In genomic region chr6:152471459-152472070, GRCh38 we compare ENCODE assay signal across 11 cellular contexts.
DNase-seq lines count a peak whose midpoint lies in the region; ATAC-seq and TF ChIP-seq lines count a peak whose summit lies in the region.
"Had no signal": no experiment of that assay in that cellular context is flagged by ENCODE, and none has a peak within 500 bp of the region (broad histone marks: within the 10 kb centered on the region; RNA-seq: fewer than 3 reads in every experiment).

No MANE protein-coding gene starts in this region.

- no peak for ATAC-seq in GM21786 (IDR thresholded peaks at IDR 0.05; ENCODE audit: unreplicated experiment)

- H3K4me2 ChIP-seq in neural cell (ENCODE audit: low read length) = peak overlapping the region; percentile 32

- H3K36me3 ChIP-seq in left ventricle myocardium inferior = no peaks in the 10 kb centered on the region
- no peaks in the 10 kb centered on the region for H3K36me3 ChIP-seq in right atrium auricular region
- H3K36me3 ChIP-seq in esophagus muscularis mucosa = peaks cover 0 to 9% (median 0%) of the 10 kb centered on the region in 4 donors
- H3K36me3 ChIP-seq in neural cell (ENCODE audit: insufficient read depth, low read length) = no peaks in the 10 kb centered on the region

- no peak for TF ChIP-seq POLR2A in esophagus muscularis mucosa (IDR thresholded peaks at IDR 0.05; ENCODE audit: low read depth)

- no peak for TF ChIP-seq EP300 in esophagus muscularis mucosa (IDR thresholded peaks at IDR 0.05)
- no peak for TF ChIP-seq EP300 in neural cell (conservative IDR thresholded peaks at IDR 0.05; ENCODE audit: poor library complexity, severe bottlenecking)

- no peaks in the 10 kb centered on the region for H3K4me1 ChIP-seq in left ventricle myocardium inferior
- no peaks in the 10 kb centered on the region for H3K4me1 ChIP-seq in right atrium auricular region
- H3K4me1 ChIP-seq in esophagus muscularis mucosa = peaks cover 0 to 10% (median 5%) of the 10 kb centered on the region in 4 donors

- H3K9me3 ChIP-seq in left ventricle myocardium inferior (replicated peaks) (peaks cover 16% of the 10 kb centered on the region), right atrium auricular region (peaks cover 0 to 9% of the 10 kb centered on the region in 2 donors), esophagus muscularis mucosa (no peaks in the 10 kb centered on the region), neural cell (ENCODE audit: low read length) (no peaks in the 10 kb centered on the region)

- intact Hi-C loops in left ventricle myocardium inferior (cut with micrococcal nuclease) (no loop called here), esophagus muscularis mucosa (cut with DNase I) (no loop called here)

- H3K79me2 ChIP-seq in neural cell (replicated peaks; ENCODE audit: insufficient read depth, low read length) = no peaks in the 10 kb centered on the region

- H3K4me3 ChIP-seq in left ventricle myocardium inferior = peak overlapping the region; percentile 13
- no peak overlapping the region for H3K4me3 ChIP-seq in right atrium auricular region
- H3K4me3 ChIP-seq in esophagus muscularis mucosa = peak overlapping the region; percentile 35 to 51 (median 46)
- H3K4me3 ChIP-seq in neural cell (ENCODE audit: low read length) = peak overlapping the region; percentile 59

- no peak for TF ChIP-seq RAD21 in neural cell (conservative IDR thresholded peaks at IDR 0.05)

- peak overlapping the region; percentile 18 for H3K9ac ChIP-seq in neural cell (ENCODE audit: low read length)

- peak overlapping the region; percentile 17 for H2AFZ ChIP-seq in neural cell (ENCODE audit: low read depth, low read length)

- no peaks in the 10 kb centered on the region for H3K9me2 ChIP-seq in neural cell (ENCODE audit: insufficient read depth, low read length)

- no peak for DNase-seq in left ventricle myocardium inferior
- DNase-seq in right atrium auricular region (ENCODE audit: low spot score) = no peak
- no peak for DNase-seq in esophagus muscularis mucosa (ENCODE audit: extremely low spot score)
- DNase-seq in NCI-H526 treated with DMSO at 0.1 percent for 48 hours (lab: John Stamatoyannopoulos, UW) = no peak
- no peak for DNase-seq in NK-92 treated with Interleukin-12 subunit alpha and Interleukin-12 subunit beta, amount 100 ng/mL, for 24 hours (lab: John Stamatoyannopoulos, UW)
- no peak for DNase-seq in COLO829 (ENCODE audit: low spot score)
- DNase-seq: endodermal cell; NCI-H2081; stimulated activated CD4-positive, alpha-beta T cell treated with anti-CD3 and anti-CD28 coated beads, Interleukin-4, amount 100 ng/mL, for 1 hour had no signal

- H4K20me1 ChIP-seq in neural cell (ENCODE audit: insufficient read depth) = no peaks in the 10 kb centered on the region

- no peaks in the 10 kb centered on the region for H3F3A ChIP-seq in neural cell (ENCODE audit: insufficient read depth, low read length, poor library complexity, severe bottlenecking)

- H3K27me3 ChIP-seq in left ventricle myocardium inferior (ENCODE audit: low read depth) (no peaks in the 10 kb centered on the region), right atrium auricular region (no peaks in the 10 kb centered on the region), esophagus muscularis mucosa (no peaks in the 10 kb centered on the region), neural cell (ENCODE audit: insufficient read depth, low read depth, low read length) (no peaks in the 10 kb centered on the region)

- WGBS in esophagus muscularis mucosa = 37% methylated on average over 8 of the region's 8 CpGs

- H3K27ac ChIP-seq in left ventricle myocardium inferior (replicated peaks) (no peak overlapping the region), right atrium auricular region (no peak overlapping the region), esophagus muscularis mucosa (replicated peaks in 1 of 4) (peak overlapping the region; percentile 14 to 51 (median 36)), neural cell (ENCODE audit: low read length) (peak overlapping the region; percentile 53)

- TF ChIP-seq CTCF in left ventricle myocardium inferior (IDR thresholded peaks at IDR 0.05; ENCODE audit: borderline replicate concordance) = no peak
- TF ChIP-seq CTCF in right atrium auricular region (IDR thresholded peaks at IDR 0.05) = no peak
- TF ChIP-seq CTCF in esophagus muscularis mucosa (IDR thresholded peaks at IDR 0.05) = no peak
- TF ChIP-seq CTCF in neural cell (IDR thresholded peaks at IDR 0.05; ENCODE audit: poor library complexity, severe bottlenecking) = no peak

TF ChIP-seq in neural cell, 6 proteins besides CTCF, POLR2A, EP300 and RAD21:
- TF ChIP-seq TAF1 (IDR thresholded peaks at IDR 0.05; ENCODE audit: low read depth) (no peak), SMC3 (conservative IDR thresholded peaks at IDR 0.05; ENCODE audit: poor library complexity) (no peak), MXI1 (conservative IDR thresholded peaks at IDR 0.05; ENCODE audit: poor library complexity, severe bottlenecking) (no peak), EZH2 (IDR thresholded peaks at IDR 0.05; ENCODE audit: borderline replicate concordance, insufficient read depth, low read length, poor library complexity, severe bottlenecking) (no peak), POLR2AphosphoS5 (IDR thresholded peaks at IDR 0.05) (no peak)
- TF ChIP-seq, protein P1, sequence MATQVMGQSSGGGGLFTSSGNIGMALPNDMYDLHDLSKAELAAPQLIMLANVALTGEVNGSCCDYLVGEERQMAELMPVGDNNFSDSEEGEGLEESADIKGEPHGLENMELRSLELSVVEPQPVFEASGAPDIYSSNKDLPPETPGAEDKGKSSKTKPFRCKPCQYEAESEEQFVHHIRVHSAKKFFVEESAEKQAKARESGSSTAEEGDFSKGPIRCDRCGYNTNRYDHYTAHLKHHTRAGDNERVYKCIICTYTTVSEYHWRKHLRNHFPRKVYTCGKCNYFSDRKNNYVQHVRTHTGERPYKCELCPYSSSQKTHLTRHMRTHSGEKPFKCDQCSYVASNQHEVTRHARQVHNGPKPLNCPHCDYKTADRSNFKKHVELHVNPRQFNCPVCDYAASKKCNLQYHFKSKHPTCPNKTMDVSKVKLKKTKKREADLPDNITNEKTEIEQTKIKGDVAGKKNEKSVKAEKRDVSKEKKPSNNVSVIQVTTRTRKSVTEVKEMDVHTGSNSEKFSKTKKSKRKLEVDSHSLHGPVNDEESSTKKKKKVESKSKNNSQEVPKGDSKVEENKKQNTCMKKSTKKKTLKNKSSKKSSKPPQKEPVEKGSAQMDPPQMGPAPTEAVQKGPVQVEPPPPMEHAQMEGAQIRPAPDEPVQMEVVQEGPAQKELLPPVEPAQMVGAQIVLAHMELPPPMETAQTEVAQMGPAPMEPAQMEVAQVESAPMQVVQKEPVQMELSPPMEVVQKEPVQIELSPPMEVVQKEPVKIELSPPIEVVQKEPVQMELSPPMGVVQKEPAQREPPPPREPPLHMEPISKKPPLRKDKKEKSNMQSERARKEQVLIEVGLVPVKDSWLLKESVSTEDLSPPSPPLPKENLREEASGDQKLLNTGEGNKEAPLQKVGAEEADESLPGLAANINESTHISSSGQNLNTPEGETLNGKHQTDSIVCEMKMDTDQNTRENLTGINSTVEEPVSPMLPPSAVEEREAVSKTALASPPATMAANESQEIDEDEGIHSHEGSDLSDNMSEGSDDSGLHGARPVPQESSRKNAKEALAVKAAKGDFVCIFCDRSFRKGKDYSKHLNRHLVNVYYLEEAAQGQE (IDR thresholded peaks at IDR 0.05; ENCODE audit: borderline replicate concordance) = no peak

Comparison
In these comparisons a context has a peak if more than half of its experiments do, and no peak if none do; other contexts are left out.
1. H3K4me3 ChIP-seq: peak in left ventricle myocardium inferior (single experiment), esophagus muscularis mucosa (4 of 4) and neural cell (single experiment); none in right atrium auricular region (0 of 2).
2. H3K27ac ChIP-seq: peak in esophagus muscularis mucosa (4 of 4) and neural cell (single experiment); none in left ventricle myocardium inferior (single experiment) and right atrium auricular region (0 of 2).